In the genomic region with DNA sequence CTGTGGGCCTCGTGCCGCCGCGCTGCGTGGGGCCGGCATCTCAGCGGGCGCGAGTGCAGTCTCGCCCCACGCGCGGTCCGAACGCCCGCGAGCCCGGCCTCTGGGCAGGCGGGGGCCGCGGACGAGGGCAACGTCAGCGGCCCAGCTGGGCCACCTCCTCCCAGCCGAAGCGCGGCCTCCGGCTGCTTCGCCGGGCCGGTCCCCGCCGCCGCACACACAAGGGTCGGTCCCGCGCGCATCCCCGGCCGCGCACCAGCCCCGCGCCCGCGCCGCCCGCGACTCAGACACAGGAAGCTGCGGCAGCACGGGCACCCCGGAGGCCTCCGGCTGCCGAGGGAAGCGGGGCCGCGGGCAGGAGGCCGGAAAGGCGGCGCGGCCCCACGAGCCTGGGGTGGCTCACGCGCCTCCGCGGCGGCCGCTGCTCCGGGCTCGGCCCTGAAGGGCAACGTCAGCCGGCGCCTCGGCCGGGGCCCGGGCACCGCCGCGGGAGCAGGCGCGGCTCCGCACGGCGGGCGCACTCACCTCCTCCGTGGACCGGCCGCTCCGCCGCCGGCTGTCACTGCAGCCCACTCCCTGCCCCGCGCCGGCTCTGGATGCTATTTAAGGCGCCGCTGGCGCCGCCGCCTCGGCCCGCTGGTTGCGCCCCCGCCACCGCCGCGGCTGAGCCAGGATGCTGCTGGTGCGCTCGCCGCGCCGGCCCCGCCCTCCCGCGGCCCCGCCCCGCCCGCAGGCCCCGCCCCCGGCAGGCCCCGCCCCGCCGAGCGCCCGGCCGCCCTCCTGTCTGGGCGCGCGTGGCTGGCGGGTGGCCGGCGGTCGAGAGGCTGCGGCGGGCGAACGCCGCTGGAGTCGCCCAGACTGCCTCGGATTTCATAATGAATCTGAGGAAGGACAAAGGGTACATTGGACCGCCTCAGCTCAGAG, we compare ENCODE assay signal across 8 cellular contexts. TPM values are rescaled to one million over a fixed set of nuclear protein-coding genes. Genes with fewer than 3 reads are reported as not detected.
A peak's percentile ranks its signal among the peaks of the same experiment; 100 is the strongest.
DNase-seq lines count a peak whose midpoint lies in the region; ATAC-seq and TF ChIP-seq lines count a peak whose summit lies in the region.

A gene with protein sequence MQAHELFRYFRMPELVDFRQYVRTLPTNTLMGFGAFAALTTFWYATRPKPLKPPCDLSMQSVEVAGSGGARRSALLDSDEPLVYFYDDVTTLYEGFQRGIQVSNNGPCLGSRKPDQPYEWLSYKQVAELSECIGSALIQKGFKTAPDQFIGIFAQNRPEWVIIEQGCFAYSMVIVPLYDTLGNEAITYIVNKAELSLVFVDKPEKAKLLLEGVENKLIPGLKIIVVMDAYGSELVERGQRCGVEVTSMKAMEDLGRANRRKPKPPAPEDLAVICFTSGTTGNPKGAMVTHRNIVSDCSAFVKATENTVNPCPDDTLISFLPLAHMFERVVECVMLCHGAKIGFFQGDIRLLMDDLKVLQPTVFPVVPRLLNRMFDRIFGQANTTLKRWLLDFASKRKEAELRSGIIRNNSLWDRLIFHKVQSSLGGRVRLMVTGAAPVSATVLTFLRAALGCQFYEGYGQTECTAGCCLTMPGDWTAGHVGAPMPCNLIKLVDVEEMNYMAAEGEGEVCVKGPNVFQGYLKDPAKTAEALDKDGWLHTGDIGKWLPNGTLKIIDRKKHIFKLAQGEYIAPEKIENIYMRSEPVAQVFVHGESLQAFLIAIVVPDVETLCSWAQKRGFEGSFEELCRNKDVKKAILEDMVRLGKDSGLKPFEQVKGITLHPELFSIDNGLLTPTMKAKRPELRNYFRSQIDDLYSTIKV (minus strand): TSS at position 575 of the 921 bp plus-strand sequence. CDS start 22,454 bp downstream, outside the sequence.

- ATAC-seq in GM19438 (IDR thresholded peaks at IDR 0.05; ENCODE audit: low read depth, unreplicated experiment) = peak; percentile 60
- ATAC-seq in HG03565 (IDR thresholded peaks at IDR 0.05; ENCODE audit: unreplicated experiment) = peak; percentile 57
- peak; percentile 87 for ATAC-seq in activated T-helper 17 cell treated with anti-CD3 and anti-CD28 coated beads, Interleukin-2, amount 50 U/mL, for 72 hours (replicated peaks)

- peaks cover 14 to 48% (median 30%) of the 10 kb centered on the region in 4 donors for H3K4me1 ChIP-seq in stomach

- H3K4me3 ChIP-seq in fibroblast of pulmonary artery (replicated peaks; ENCODE audit: low read depth, low read length) (peak within 1 kb of the TSS; percentile 65), stomach (peak within 1 kb of the TSS; percentile 73 to 86 (median 78))

- TF ChIP-seq CTCF in fibroblast of pulmonary artery (IDR thresholded peaks at IDR 0.05; ENCODE audit: low read length, missing control alignments) = no peak
- TF ChIP-seq CTCF in nephron progenitor cell (IDR thresholded peaks at IDR 0.05) = no peak
- no peak for TF ChIP-seq CTCF in stomach (IDR thresholded peaks at IDR 0.05)

- no peak for TF ChIP-seq POLR2A in stomach (IDR thresholded peaks at IDR 0.05)

- H3K9me3 Mint-ChIP-seq in activated T-helper 17 cell treated with anti-CD3 and anti-CD28 coated beads, Interleukin-2, amount 50 U/mL, for 72 hours = no peaks in the 10 kb centered on the region
- peaks cover 4% of the 10 kb centered on the region for H3K9me3 Mint-ChIP-seq in nephron progenitor cell

- H3K27me3 ChIP-seq in stomach = no peaks in the 10 kb centered on the region

- H3K27ac Mint-ChIP-seq in activated T-helper 17 cell treated with anti-CD3 and anti-CD28 coated beads, Interleukin-2, amount 50 U/mL, for 72 hours = peak within 1 kb of the TSS; percentile 76
- no peak within 1 kb of the TSS for H3K27ac Mint-ChIP-seq in nephron progenitor cell

- peak within 1 kb of the TSS; percentile 80 to 95 (median 91) for H3K27ac ChIP-seq in stomach

- H3K4me3 Mint-ChIP-seq in activated T-helper 17 cell treated with anti-CD3 and anti-CD28 coated beads, Interleukin-2, amount 50 U/mL, for 72 hours = peak within 1 kb of the TSS; percentile 87
- H3K4me3 Mint-ChIP-seq in nephron progenitor cell = peak within 1 kb of the TSS; percentile 84

- H3K27me3 Mint-ChIP-seq in activated T-helper 17 cell treated with anti-CD3 and anti-CD28 coated beads, Interleukin-2, amount 50 U/mL, for 72 hours = no peaks in the 10 kb centered on the region
- H3K27me3 Mint-ChIP-seq in nephron progenitor cell (ENCODE audit: low read depth, poor library complexity) = peaks cover 66% of the 10 kb centered on the region

- peak; percentile 80 for DNase-seq in COLO668 (lab: John Stamatoyannopoulos, UW; ENCODE audit: unreplicated experiment)
- peak; percentile 65 for DNase-seq in RPMI7951 (ENCODE audit: low read depth)
- peak; percentile 69 for DNase-seq in fibroblast of pulmonary artery (ENCODE audit: low read depth)
- peak; percentile 88 for DNase-seq in nephron progenitor cell
- peak; percentile 82 for DNase-seq in stomach

- WGBS in stomach, 5 donors = 0 to 2% (median 0%) methylated on average over 31 to 139 of the region's 139 CpGs

- no peaks in the 10 kb centered on the region for H3K9me3 ChIP-seq in stomach

- peaks cover 6% of the 10 kb centered on the region for H3K36me3 Mint-ChIP-seq in activated T-helper 17 cell treated with anti-CD3 and anti-CD28 coated beads, Interleukin-2, amount 50 U/mL, for 72 hours (ENCODE audit: low read depth)
- H3K36me3 Mint-ChIP-seq in nephron progenitor cell (ENCODE audit: low read depth) = no peaks in the 10 kb centered on the region

- intact Hi-C loops in stomach (cut with DNase I; ENCODE audit: low total_unique reads) = loop anchor here (10.0 kb wide), 1 partner anchor 81 kb away; no protein-coding TSS in a partner anchor

- H3K36me3 ChIP-seq in stomach = no peaks in the 10 kb centered on the region

- TF ChIP-seq EP300 in stomach (IDR thresholded peaks at IDR 0.05) = no peak

- peaks cover 12% of the 10 kb centered on the region for H3K4me1 Mint-ChIP-seq in activated T-helper 17 cell treated with anti-CD3 and anti-CD28 coated beads, Interleukin-2, amount 50 U/mL, for 72 hours
- peaks cover 15% of the 10 kb centered on the region for H3K4me1 Mint-ChIP-seq in nephron progenitor cell

RNA-seq across cellular contexts. Expression of the gene that starts here (rescaled TPM):
- 26.4 and 34.7 TPM in 2 replicates for total RNA-seq in RPMI7951 (2014; rRNA removed; shearing (Covaris generic))
- 10 to 100 TPM; 13.2 to 22.2 TPM for total RNA-seq in activated T-helper 17 cell treated with anti-CD3 and anti-CD28 coated beads, Interleukin-2, amount 50 U/mL, for 72 hours
- total RNA-seq in stomach = 1,000 to 10,000 TPM in 1 of 5 donors, 10 to 100 TPM in 4; 47.1 to 1,170 (median 61.8) TPM
- 10 to 100 TPM; 42.8 to 48.2 (median 44.0) TPM for polyA plus RNA-seq in stomach

Comparison
In these comparisons a context has a peak if more than half of its experiments do, and no peak if none do; other contexts are left out.
1. Peak in every context shown above with its lines: DNase-seq, ATAC-seq, H3K4me3 ChIP-seq and H3K27ac ChIP-seq.